19 cellular contexts compared by ENCODE assay signal in the genomic region with DNA sequence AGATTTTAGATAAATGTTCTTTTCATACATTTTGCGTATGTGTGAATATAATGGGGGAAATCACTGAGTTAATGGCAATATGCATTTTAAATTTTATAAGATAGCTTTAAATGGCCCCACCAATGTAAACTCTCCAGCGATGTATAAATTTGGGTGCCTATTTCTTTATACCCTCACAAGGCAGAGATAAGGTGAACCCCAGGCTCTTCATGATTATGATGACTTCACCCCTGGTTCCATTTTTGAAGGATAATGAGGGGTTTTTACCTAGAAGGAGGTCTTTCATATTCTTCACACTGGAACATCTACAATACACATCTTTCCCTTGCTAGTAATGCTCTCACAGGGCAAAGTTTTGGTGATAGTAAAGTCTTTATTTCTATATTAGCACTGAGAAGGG. TPM values are rescaled to one million over a fixed set of nuclear protein-coding genes. Genes with fewer than 3 reads are reported as not detected.
A peak's percentile ranks its signal among the peaks of the same experiment; 100 is the strongest.
DNase-seq lines count a peak whose midpoint lies in the region; ATAC-seq and TF ChIP-seq lines count a peak whose summit lies in the region.
"Had no signal": no experiment of that assay in that cellular context is flagged by ENCODE, and none has a peak within 500 bp of the region (broad histone marks: within the 10 kb centered on the region; RNA-seq: fewer than 3 reads in every experiment).

No MANE protein-coding gene starts in this region.

- POLR2A ChIA-PET in activated CD8-positive, alpha-beta T cell treated with anti-CD3 and anti-CD28 coated beads for 36 hours (lab: Charles Lee) = interaction anchor here (0.6 to 2.1 kb wide), 5 partner anchors 33 to 219 kb away, joined by 3 to 24 read pairs (median 3); a partner anchor contains a TSS
- POLR2A ChIA-PET in activated CD8-positive, alpha-beta T cell treated with anti-CD3 and anti-CD28 coated beads, Interleukin-2, amount 10 ng/mL, durations not matched to agents 7 days and 5 days (lab: Charles Lee) = no interaction called here
- POLR2A ChIA-PET in CD8-positive, alpha-beta T cell (lab: Charles Lee) = interaction anchor here (1.0 to 1.9 kb wide), 5 partner anchors 10 to 74 kb away, joined by 3 to 8 read pairs (median 5); a partner anchor contains a TSS

- H3K9me3 Mint-ChIP-seq in activated CD8-positive, alpha-beta T cell treated with anti-CD3 and anti-CD28 coated beads for 36 hours = peaks cover 16% of the 10 kb centered on the region
- H3K9me3 Mint-ChIP-seq in activated CD8-positive, alpha-beta T cell treated with anti-CD3 and anti-CD28 coated beads, Interleukin-2, amount 10 ng/mL, durations not matched to agents 7 days and 5 days (ENCODE audit: insufficient read depth) = peaks cover 6% of the 10 kb centered on the region
- peaks cover 6% of the 10 kb centered on the region for H3K9me3 Mint-ChIP-seq in CD8-positive, alpha-beta T cell
- H3K9me3 Mint-ChIP-seq in effector memory CD8-positive, alpha-beta T cell = peaks cover 0 to 3% of the 10 kb centered on the region in 2 donors
- H3K9me3 Mint-ChIP-seq: GM23338, IgD-negative memory B cell had no signal

- H3K36me3 ChIP-seq in CD8-positive, alpha-beta T cell (ENCODE audit: insufficient read depth, low read length) = no peaks in the 10 kb centered on the region
- H3K36me3 ChIP-seq in thymus (ENCODE audit: control insufficient read depth, insufficient read depth) = no peaks in the 10 kb centered on the region

- H3K9me3 ChIP-seq in CD8-positive, alpha-beta T cell (ENCODE audit: low read length) = no peaks in the 10 kb centered on the region
- H3K9me3 ChIP-seq in thymus (ENCODE audit: control insufficient read depth) = no peaks in the 10 kb centered on the region

- peaks cover 67% of the 10 kb centered on the region for H3K4me1 ChIP-seq in CD8-positive, alpha-beta T cell (ENCODE audit: insufficient read depth, low read length)
- peaks cover 10% of the 10 kb centered on the region for H3K4me1 ChIP-seq in thymus (ENCODE audit: control insufficient read depth, insufficient read depth, low read length)

- H3K27ac Mint-ChIP-seq in activated CD8-positive, alpha-beta T cell treated with anti-CD3 and anti-CD28 coated beads for 36 hours = no peak overlapping the region
- H3K27ac Mint-ChIP-seq in activated CD8-positive, alpha-beta T cell treated with anti-CD3 and anti-CD28 coated beads, Interleukin-2, amount 10 ng/mL, durations not matched to agents 7 days and 5 days = no peak overlapping the region
- H3K27ac Mint-ChIP-seq in CD8-positive, alpha-beta T cell = no peak overlapping the region
- H3K27ac Mint-ChIP-seq in effector memory CD8-positive, alpha-beta T cell = no peak overlapping the region
- H3K27ac Mint-ChIP-seq: B cell, GM23338, IgD-negative memory B cell had no signal

- no peak overlapping the region for H3K4me3 Mint-ChIP-seq in activated CD8-positive, alpha-beta T cell treated with anti-CD3 and anti-CD28 coated beads for 36 hours
- H3K4me3 Mint-ChIP-seq in activated CD8-positive, alpha-beta T cell treated with anti-CD3 and anti-CD28 coated beads, Interleukin-2, amount 10 ng/mL, durations not matched to agents 7 days and 5 days = no peak overlapping the region
- H3K4me3 Mint-ChIP-seq in CD8-positive, alpha-beta T cell = no peak overlapping the region
- no peak overlapping the region for H3K4me3 Mint-ChIP-seq in effector memory CD8-positive, alpha-beta T cell
- H3K4me3 Mint-ChIP-seq: B cell, GM23338, IgD-negative memory B cell had no signal

- ATAC-seq in activated CD8-positive, alpha-beta T cell treated with anti-CD3 and anti-CD28 coated beads for 36 hours = peak; percentile 50
- ATAC-seq in activated CD8-positive, alpha-beta T cell treated with anti-CD3 and anti-CD28 coated beads, Interleukin-2, amount 10 ng/mL, durations not matched to agents 7 days and 5 days = no peak
- peak; percentile 12 for ATAC-seq in CD8-positive, alpha-beta T cell
- ATAC-seq in effector memory CD8-positive, alpha-beta T cell (replicated peaks) = peak; percentile 1
- no peak for ATAC-seq in Right ventricle myocardium superior (ENCODE audit: poor library complexity)
- ATAC-seq: GM23338, HCT116 had no signal

- no peak for TF ChIP-seq CTCF in activated CD8-positive, alpha-beta T cell treated with anti-CD3 and anti-CD28 coated beads for 36 hours (IDR thresholded peaks at IDR 0.05)
- TF ChIP-seq CTCF in CD8-positive, alpha-beta T cell (IDR thresholded peaks at IDR 0.05) = no peak

- CTCF ChIA-PET in activated CD8-positive, alpha-beta T cell treated with anti-CD3 and anti-CD28 coated beads for 36 hours (lab: Charles Lee) = interaction anchor here (1.1 to 4.3 kb wide), 3 partner anchors 14 to 74 kb away, joined by 3 to 41 read pairs (median 4); a partner anchor contains a TSS
- CTCF ChIA-PET in activated CD8-positive, alpha-beta T cell treated with anti-CD3 and anti-CD28 coated beads, Interleukin-2, amount 10 ng/mL, durations not matched to agents 7 days and 5 days (lab: Charles Lee) = interaction anchor here (1.4 to 4.7 kb wide), 5 partner anchors 12 to 112 kb away, joined by 3 to 57 read pairs (median 5); a partner anchor contains a TSS
- CTCF ChIA-PET in CD8-positive, alpha-beta T cell (lab: Charles Lee) = interaction anchor here (1.1 to 6.5 kb wide), 3 partner anchors 14 to 73 kb away, joined by 4 to 57 read pairs (median 8); a partner anchor contains a TSS

- no peak for DNase-seq in activated CD8-positive, alpha-beta T cell treated with anti-CD3 and anti-CD28 coated beads for 36 hours
- DNase-seq in activated CD8-positive, alpha-beta T cell treated with anti-CD3 and anti-CD28 coated beads, Interleukin-2, amount 10 ng/mL, durations not matched to agents 7 days and 5 days = no peak
- no peak for DNase-seq in CD8-positive, alpha-beta T cell
- no peak for DNase-seq in effector memory CD8-positive, alpha-beta T cell
- no peak for DNase-seq in activated naive CD4-positive, alpha-beta T cell (lab: John Stamatoyannopoulos, UW)
- DNase-seq in Right ventricle myocardium superior = no peak
- DNase-seq: MM.1S, NCI-H1092, NCI-H1436 treated with DMSO at 0.1 percent for 48 hours, NCI-H2029 treated with DMSO at 0.1 percent for 48 hours, NCI-H2171, NCI-H526 treated with DMSO at 0.1 percent for 48 hours, SHP77 had no signal

- H3K4me1 Mint-ChIP-seq in activated CD8-positive, alpha-beta T cell treated with anti-CD3 and anti-CD28 coated beads for 36 hours (ENCODE audit: low read depth) = peaks cover 33% of the 10 kb centered on the region
- peaks cover 25% of the 10 kb centered on the region for H3K4me1 Mint-ChIP-seq in activated CD8-positive, alpha-beta T cell treated with anti-CD3 and anti-CD28 coated beads, Interleukin-2, amount 10 ng/mL, durations not matched to agents 7 days and 5 days (ENCODE audit: low read depth)
- H3K4me1 Mint-ChIP-seq in CD8-positive, alpha-beta T cell (ENCODE audit: low read depth) = peaks cover 37% of the 10 kb centered on the region
- peaks cover 25 to 29% of the 10 kb centered on the region in 2 donors for H3K4me1 Mint-ChIP-seq in effector memory CD8-positive, alpha-beta T cell (ENCODE audit: low read depth in 2 of 2)
- H3K4me1 Mint-ChIP-seq: B cell, GM23338 had no signal

- peaks cover 22% of the 10 kb centered on the region for H3K36me3 Mint-ChIP-seq in activated CD8-positive, alpha-beta T cell treated with anti-CD3 and anti-CD28 coated beads for 36 hours (ENCODE audit: low read depth)
- H3K36me3 Mint-ChIP-seq in activated CD8-positive, alpha-beta T cell treated with anti-CD3 and anti-CD28 coated beads, Interleukin-2, amount 10 ng/mL, durations not matched to agents 7 days and 5 days (ENCODE audit: low read depth) = peaks cover 6% of the 10 kb centered on the region
- peaks cover 21% of the 10 kb centered on the region for H3K36me3 Mint-ChIP-seq in CD8-positive, alpha-beta T cell
- peaks cover 20% of the 10 kb centered on the region for H3K36me3 Mint-ChIP-seq in effector memory CD8-positive, alpha-beta T cell (ENCODE audit: insufficient read depth)
- H3K36me3 Mint-ChIP-seq: IgD-negative memory B cell had no signal

- peak overlapping the region; percentile 6 for H3K4me3 ChIP-seq in CD8-positive, alpha-beta T cell (ENCODE audit: low read depth, low read length)
- H3K4me3 ChIP-seq in thymus (ENCODE audit: low read length) = no peak overlapping the region
- H3K4me3 ChIP-seq: GM23338 had no signal

- no peaks in the 10 kb centered on the region for H3K27me3 ChIP-seq in CD8-positive, alpha-beta T cell (ENCODE audit: insufficient read depth, low read length)
- H3K27me3 ChIP-seq in thymus (ENCODE audit: control insufficient read depth, insufficient read depth) = no peaks in the 10 kb centered on the region

- intact Hi-C loops in activated CD8-positive, alpha-beta T cell treated with anti-CD3 and anti-CD28 coated beads for 36 hours (cut with micrococcal nuclease) = loop anchor here (2.0 kb wide), 2 partner anchors 14 kb away; no protein-coding TSS in a partner anchor
- intact Hi-C loops in CD8-positive, alpha-beta T cell (cut with DNase I, micrococcal nuclease) = loop anchor here in 1 of 2 experiments (2.0 kb wide), 1 partner anchor 18 kb away; no protein-coding TSS in a partner anchor
- intact Hi-C loops in Right ventricle myocardium superior (cut with DNase I) = no loop called here

- 96% methylated on average over 2 of the region's 2 CpGs for WGBS in thymus

- peak overlapping the region; percentile 49 for H3K27ac ChIP-seq in CD8-positive, alpha-beta T cell (ENCODE audit: low read depth, low read length)
- H3K27ac ChIP-seq in thymus (ENCODE audit: low read depth) = peak overlapping the region; percentile 80

- H3K27me3 Mint-ChIP-seq in activated CD8-positive, alpha-beta T cell treated with anti-CD3 and anti-CD28 coated beads for 36 hours = peaks cover 2% of the 10 kb centered on the region
- H3K27me3 Mint-ChIP-seq in activated CD8-positive, alpha-beta T cell treated with anti-CD3 and anti-CD28 coated beads, Interleukin-2, amount 10 ng/mL, durations not matched to agents 7 days and 5 days (ENCODE audit: low read depth) = no peaks in the 10 kb centered on the region
- H3K27me3 Mint-ChIP-seq in CD8-positive, alpha-beta T cell (ENCODE audit: low read depth) = no peaks in the 10 kb centered on the region
- H3K27me3 Mint-ChIP-seq in effector memory CD8-positive, alpha-beta T cell = no peaks in the 10 kb centered on the region
- H3K27me3 Mint-ChIP-seq: B cell, IgD-negative memory B cell had no signal

RNA-seq across cellular contexts. Expression of a gene that starts 35.2 kb away (rescaled TPM):
- total RNA-seq in activated CD8-positive, alpha-beta T cell treated with anti-CD3 and anti-CD28 coated beads for 36 hours = 10 to 100 TPM in 1 of 2 experiments, 1 to 10 TPM in 1; 6.6 to 10.1 TPM
- 1 to 10 TPM; 4.3 to 4.6 TPM for total RNA-seq in activated CD8-positive, alpha-beta T cell treated with anti-CD3 and anti-CD28 coated beads, Interleukin-2, amount 10 ng/mL, durations not matched to agents 7 days and 5 days
- total RNA-seq in CD8-positive, alpha-beta T cell = 10 to 100 TPM; 13.8 to 17.7 TPM
- 5.2 TPM for polyA plus RNA-seq in thymus
- total RNA-seq in Right ventricle myocardium superior = 4.8 TPM
- total RNA-seq: A172 had no signal

Comparison
In these comparisons a context has a peak if more than half of its experiments do, and no peak if none do; other contexts are left out.
1. ATAC-seq: peak in activated CD8-positive, alpha-beta T cell treated with anti-CD3 and anti-CD28 coated beads for 36 hours (single experiment), CD8-positive, alpha-beta T cell (single experiment) and effector memory CD8-positive, alpha-beta T cell (single experiment); none in activated CD8-positive, alpha-beta T cell treated with anti-CD3 and anti-CD28 coated beads, Interleukin-2, amount 10 ng/mL, durations not matched to agents 7 days and 5 days (single experiment) and Right ventricle myocardium superior (single experiment).